Comparison of ENCODE assay signal across 28 cellular contexts in the genomic region with DNA sequence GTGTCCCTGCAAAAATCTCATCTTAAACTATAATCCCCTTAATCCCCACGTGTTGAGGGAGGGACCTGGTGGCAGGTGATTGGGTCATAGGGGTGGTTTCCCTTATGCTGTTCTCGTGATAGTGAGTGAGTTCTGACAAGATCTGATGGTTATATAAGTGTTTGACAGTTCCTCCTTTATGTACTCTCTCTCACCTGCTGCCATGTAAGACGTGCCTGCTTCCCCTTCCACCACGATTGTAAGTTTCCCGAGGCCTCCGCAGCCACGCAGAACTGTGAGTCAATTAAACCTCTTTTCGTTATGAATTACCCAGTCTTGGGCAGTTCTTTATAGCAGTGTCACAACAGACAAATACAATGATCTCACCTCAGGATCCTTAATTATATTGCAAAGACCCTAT. TPM values are rescaled to one million over a fixed set of nuclear protein-coding genes. Genes with fewer than 3 reads are reported as not detected.
"Had no signal": no experiment of that assay in that cellular context is flagged by ENCODE, and none has a peak within 500 bp of the region (broad histone marks: within the 10 kb centered on the region; RNA-seq: fewer than 3 reads in every experiment).

No MANE protein-coding gene starts in this region.

- H3K36me3 Mint-ChIP-seq: immature natural killer cell; naive thymus-derived CD8-positive, alpha-beta T cell had no signal

- H3K27me3 ChIP-seq: left lung, ovary, right atrium auricular region, right lobe of liver, stomach, testis, thyroid gland, transverse colon, upper lobe of left lung, vagina had no signal

- H3K4me3 Mint-ChIP-seq: immature natural killer cell; naive thymus-derived CD8-positive, alpha-beta T cell; nephron; stimulated activated naive B cell treated with anti-CD40 and anti-IgM and Interleukin-4, amounts not matched to agents 10 μg/mL and 1 μg/mL and 100 μg/mL, for 72 hours had no signal

- H3K27ac Mint-ChIP-seq: immature natural killer cell; nephron; progenitor cell of endocrine pancreas; stimulated activated naive B cell treated with anti-CD40 and anti-IgM and Interleukin-4, amounts not matched to agents 10 μg/mL and 1 μg/mL and 100 μg/mL, for 72 hours had no signal

- H3K4me1 ChIP-seq: right lobe of liver, testis had no signal

- ATAC-seq: left colon; left lung; naive thymus-derived CD8-positive, alpha-beta T cell; right lobe of liver; stimulated activated naive B cell treated with anti-CD40 and anti-IgM and Interleukin-4, amounts not matched to agents 10 μg/mL and 1 μg/mL and 100 μg/mL, for 72 hours; stimulated activated naive CD8-positive, alpha-beta T cell treated with anti-CD3 and anti-CD28 coated beads, Interleukin-15, Interleukin-2, amounts not matched to agents 100 U/mL and 50 U/mL, for 24 hours had no signal

- DNase-seq: hypothalamus; immature natural killer cell; kidney; left colon; left lung; naive thymus-derived CD8-positive, alpha-beta T cell; ovary; right lobe of liver; stimulated activated CD4-positive, alpha-beta T cell treated with anti-CD3 and anti-CD28 coated beads, Interleukin-12 subunit alpha, Interleukin-12 subunit beta, amount 100 ng/mL, for 4 hours; stimulated activated CD4-positive, alpha-beta T cell treated with anti-CD3 and anti-CD28 coated beads, Interleukin-15, amount 100 ng/mL, for 24 hours; stimulated activated CD4-positive, alpha-beta T cell treated with anti-CD3 and anti-CD28 coated beads, Interleukin-2, amount 100 ng/mL, for 24 hours; stimulated activated CD4-positive, alpha-beta T cell treated with anti-CD3 and anti-CD28 coated beads, Interleukin-4, amount 100 ng/mL, for 1 hour; stimulated activated naive B cell treated with anti-CD40 and anti-IgM and Interleukin-4, amounts not matched to agents 10 μg/mL and 1 μg/mL and 100 μg/mL, for 72 hours; stimulated activated naive CD8-positive, alpha-beta T cell treated with anti-CD3 and anti-CD28 coated beads, Interleukin-15, Interleukin-2, amounts not matched to agents 100 U/mL and 50 U/mL, for 24 hours; stomach; testis; thyroid gland; transverse colon; upper lobe of left lung had no signal

- H3K27me3 Mint-ChIP-seq: naive thymus-derived CD8-positive, alpha-beta T cell had no signal

- H3K9me3 Mint-ChIP-seq: immature natural killer cell; naive thymus-derived CD8-positive, alpha-beta T cell; nephron had no signal

- H3K4me3 ChIP-seq: left lung, lung, ovary, right atrium auricular region, right lobe of liver, smooth muscle cell, stomach, testis, thyroid gland, transverse colon, upper lobe of left lung, vagina had no signal

- H3K27ac ChIP-seq: left lung, ovary, right atrium auricular region, right lobe of liver, stomach, testis, thyroid gland, transverse colon, upper lobe of left lung, vagina had no signal

- H3K9me3 ChIP-seq: left lung, ovary, right atrium auricular region, right lobe of liver, stomach, testis, thyroid gland, transverse colon, upper lobe of left lung, vagina had no signal

- H3K36me3 ChIP-seq: left lung, ovary, right atrium auricular region, right lobe of liver, stomach, thyroid gland, transverse colon, upper lobe of left lung, vagina had no signal

RNA-seq across cellular contexts. Expression of a gene that starts 45.2 kb away (rescaled TPM):
- total RNA-seq: liver, skeletal muscle tissue, urinary bladder, vagina had no signal
